Comparison of ENCODE assay signal across 11 cellular contexts in the genomic region with DNA sequence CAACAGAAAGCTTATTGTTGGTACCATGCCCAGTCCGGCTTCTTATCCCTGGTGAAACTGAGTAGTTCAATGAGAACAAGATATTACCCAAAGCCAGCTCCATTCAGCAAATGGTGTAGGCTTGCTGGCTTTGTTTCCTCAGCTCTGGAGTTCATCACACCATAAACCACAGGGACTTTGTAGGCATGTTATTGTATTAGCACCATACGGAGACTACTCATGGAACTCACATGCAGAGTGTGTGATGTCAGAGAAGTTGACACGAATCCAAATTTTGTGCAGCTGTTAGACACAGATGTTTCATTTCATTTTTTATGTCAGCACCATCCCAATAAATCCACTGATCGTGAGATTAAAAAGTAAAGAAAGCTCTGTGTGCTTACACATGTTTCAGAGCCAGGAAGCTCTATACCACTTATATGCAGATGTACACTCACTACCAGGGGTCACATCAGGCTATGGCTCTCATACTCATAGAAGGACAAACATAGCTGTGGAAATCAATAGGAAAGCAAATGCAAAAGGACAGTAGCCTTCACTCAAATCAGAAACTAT.
A peak's percentile ranks its signal among the peaks of the same experiment; 100 is the strongest.
DNase-seq lines count a peak whose midpoint lies in the region; ATAC-seq and TF ChIP-seq lines count a peak whose summit lies in the region.
"Had no signal": no experiment of that assay in that cellular context is flagged by ENCODE, and none has a peak within 500 bp of the region (broad histone marks: within the 10 kb centered on the region; RNA-seq: fewer than 3 reads in every experiment).

No MANE protein-coding gene starts in this region.

- no peak for TF ChIP-seq EP300 in upper lobe of left lung (IDR thresholded peaks at IDR 0.05)
- no peak for TF ChIP-seq EP300 in suprapubic skin (IDR thresholded peaks at IDR 0.05)

- H3K4me1 ChIP-seq in upper lobe of left lung (no peaks in the 10 kb centered on the region), suprapubic skin (peaks cover 14% of the 10 kb centered on the region)

- no peaks in the 10 kb centered on the region for H3K36me3 ChIP-seq in upper lobe of left lung
- H3K36me3 ChIP-seq in suprapubic skin: no peaks in the 10 kb centered on the region
- H3K36me3 ChIP-seq: neutrophil had no signal

- H3K27ac ChIP-seq in upper lobe of left lung (no peak overlapping the region), suprapubic skin (no peak overlapping the region)
- H3K27ac ChIP-seq: neutrophil had no signal

- H3K9me3 ChIP-seq in upper lobe of left lung: no peaks in the 10 kb centered on the region
- no peaks in the 10 kb centered on the region for H3K9me3 ChIP-seq in suprapubic skin
- H3K9me3 ChIP-seq: neutrophil had no signal

- intact Hi-C loops in Right ventricle myocardium superior (cut with DNase I): no loop called here
- intact Hi-C loops in cardiac septum (cut with DNase I): no loop called here

- no peak for TF ChIP-seq POLR2A in upper lobe of left lung (IDR thresholded peaks at IDR 0.05)
- no peak for TF ChIP-seq POLR2A in suprapubic skin (IDR thresholded peaks at IDR 0.05)

- no peak for DNase-seq in Right ventricle myocardium superior
- no peak for DNase-seq in cardiac septum (ENCODE audit: low spot score)
- peak; percentile 98 for DNase-seq in brain pericyte (ENCODE audit: low read depth, low spot score)
- DNase-seq in left kidney (ENCODE audit: low read depth, low spot score): peak; percentile 62
- no peak for DNase-seq in upper lobe of left lung
- no peak for DNase-seq in anterior cingulate cortex (lab: John Stamatoyannopoulos, UW)
- DNase-seq in suprapubic skin (ENCODE audit: low spot score in 2 of 2): no peak
- DNase-seq in activated CD4-positive, alpha-beta T cell treated with anti-CD3 and anti-CD28 coated beads, Interleukin-2, amount 50 U/mL, for 4 hours: no peak
- DNase-seq: PC-3; stimulated activated CD4-positive, alpha-beta T cell treated with anti-CD3 and anti-CD28 coated beads, Interleukin-2, amount 100 ng/mL, for 48 hours had no signal

- TF ChIP-seq CTCF in upper lobe of left lung (IDR thresholded peaks at IDR 0.05) (no peak), suprapubic skin (IDR thresholded peaks at IDR 0.05) (no peak)

- WGBS in upper lobe of left lung, 2 donors: 72 to 75% methylated on average over 4 of the region's 4 CpGs
- WGBS in suprapubic skin: 32% methylated on average over 4 of the region's 4 CpGs

- H3K27me3 ChIP-seq in upper lobe of left lung (no peaks in the 10 kb centered on the region), suprapubic skin (no peaks in the 10 kb centered on the region)
- H3K27me3 ChIP-seq: neutrophil had no signal

- ATAC-seq in Right ventricle myocardium superior (ENCODE audit: poor library complexity) (peak; percentile 77), upper lobe of left lung (ENCODE audit: low FRiP score in 2 of 2) (peak; percentile 22 to 61)
- ATAC-seq: PC-3 had no signal

- H3K4me3 ChIP-seq in upper lobe of left lung: no peak overlapping the region
- no peak overlapping the region for H3K4me3 ChIP-seq in suprapubic skin

Comparison
In these comparisons a context has a peak if more than half of its experiments do, and no peak if none do; other contexts are left out.
1. DNase-seq: peak in brain pericyte (single experiment) and left kidney (single experiment); none in Right ventricle myocardium superior (single experiment), cardiac septum (single experiment), upper lobe of left lung (0 of 2), anterior cingulate cortex (0 of 58), suprapubic skin (0 of 2) and activated CD4-positive, alpha-beta T cell treated with anti-CD3 and anti-CD28 coated beads, Interleukin-2, amount 50 U/mL, for 4 hours (0 of 2).